Comparison of ENCODE assay signal across 10 cellular contexts in genomic region chr5:172640139-172640538, GRCh38. TPM values are rescaled to one million over a fixed set of nuclear protein-coding genes. Genes with fewer than 3 reads are reported as not detected.
A peak's percentile ranks its signal among the peaks of the same experiment; 100 is the strongest.
DNase-seq lines count a peak whose midpoint lies in the region; ATAC-seq and TF ChIP-seq lines count a peak whose summit lies in the region.
"Had no signal": no experiment of that assay in that cellular context is flagged by ENCODE, and none has a peak within 500 bp of the region (broad histone marks: within the 10 kb centered on the region; RNA-seq: fewer than 3 reads in every experiment).

No MANE protein-coding gene starts in this region.

- H3K4me1 Mint-ChIP-seq in activated T-helper 1 cell treated with anti-CD3 and anti-CD28 coated beads, Interleukin-12 subunit alpha, Interleukin-12 subunit beta, Interleukin-2, Interleukin-4 antibody, amounts not matched to agents 30 ng/mL and 10 ng/mL and 1 ng/mL, durations not matched to agents 14 hours and 24 hours and 36 hours (ENCODE audit: low read depth): peaks cover 7% of the 10 kb centered on the region
- H3K4me1 Mint-ChIP-seq in naive B cell: peaks cover 6 to 10% (median 7%) of the 10 kb centered on the region in 3 donors

- H3K9me3 ChIP-seq in left ventricle myocardium inferior (replicated peaks): no peaks in the 10 kb centered on the region

- no peaks in the 10 kb centered on the region for H3K36me3 Mint-ChIP-seq in activated T-helper 1 cell treated with anti-CD3 and anti-CD28 coated beads, Interleukin-12 subunit alpha, Interleukin-12 subunit beta, Interleukin-2, Interleukin-4 antibody, amounts not matched to agents 30 ng/mL and 10 ng/mL and 1 ng/mL, durations not matched to agents 14 hours and 24 hours and 36 hours (ENCODE audit: low read depth)
- H3K36me3 Mint-ChIP-seq in naive B cell: no peaks in the 10 kb centered on the region

- H3K36me3 ChIP-seq in left ventricle myocardium inferior: no peaks in the 10 kb centered on the region

- H3K27me3 Mint-ChIP-seq in activated T-helper 1 cell treated with anti-CD3 and anti-CD28 coated beads, Interleukin-12 subunit alpha, Interleukin-12 subunit beta, Interleukin-2, Interleukin-4 antibody, amounts not matched to agents 30 ng/mL and 10 ng/mL and 1 ng/mL, durations not matched to agents 14 hours and 24 hours and 36 hours (ENCODE audit: insufficient read depth): peaks cover 47% of the 10 kb centered on the region
- peaks cover 24 to 52% (median 48%) of the 10 kb centered on the region in 3 donors for H3K27me3 Mint-ChIP-seq in naive B cell

- no peak overlapping the region for H3K27ac Mint-ChIP-seq in activated T-helper 1 cell treated with anti-CD3 and anti-CD28 coated beads, Interleukin-12 subunit alpha, Interleukin-12 subunit beta, Interleukin-2, Interleukin-4 antibody, amounts not matched to agents 30 ng/mL and 10 ng/mL and 1 ng/mL, durations not matched to agents 14 hours and 24 hours and 36 hours
- H3K27ac Mint-ChIP-seq in naive B cell: no peak overlapping the region

- H3K4me3 Mint-ChIP-seq in activated T-helper 1 cell treated with anti-CD3 and anti-CD28 coated beads, Interleukin-12 subunit alpha, Interleukin-12 subunit beta, Interleukin-2, Interleukin-4 antibody, amounts not matched to agents 30 ng/mL and 10 ng/mL and 1 ng/mL, durations not matched to agents 14 hours and 24 hours and 36 hours: peak overlapping the region; percentile 70
- H3K4me3 Mint-ChIP-seq in naive B cell: peak overlapping the region in 6 of 8 donors; percentile 16 to 78 (median 60)

- no peak for TF ChIP-seq POLR2A in GM18505 (IDR thresholded peaks at IDR 0.05; ENCODE audit: borderline replicate concordance, extremely low read depth, insufficient read depth, insufficient read length)

- no peaks in the 10 kb centered on the region for H3K27me3 ChIP-seq in left ventricle myocardium inferior (ENCODE audit: low read depth)

- peak overlapping the region; percentile 97 for H3K27ac ChIP-seq in left ventricle myocardium inferior (replicated peaks)

- peaks cover 50% of the 10 kb centered on the region for H3K4me1 ChIP-seq in left ventricle myocardium inferior

- ATAC-seq in naive B cell (ENCODE audit: low read depth in 2 of 2) (no peak), HG03439 (IDR thresholded peaks at IDR 0.05; ENCODE audit: unreplicated experiment) (no peak), GM18505 (IDR thresholded peaks at IDR 0.05; ENCODE audit: unreplicated experiment) (no peak)

- TF ChIP-seq CTCF in left ventricle myocardium inferior (IDR thresholded peaks at IDR 0.05; ENCODE audit: borderline replicate concordance): no peak

- H3K4me3 ChIP-seq in left ventricle myocardium inferior: peak overlapping the region; percentile 85

- intact Hi-C loops in left ventricle myocardium inferior (cut with micrococcal nuclease): loop anchor here (10.0 kb wide), 1 partner anchor 55 kb away; no protein-coding TSS in a partner anchor
- intact Hi-C loops in cardiac septum (cut with DNase I): loop anchor here (2.0 to 5.0 kb wide), 4 partner anchors 33 to 161 kb away; no protein-coding TSS in a partner anchor
- intact Hi-C loops in activated T-helper 1 cell treated with anti-CD3 and anti-CD28 coated beads, Interleukin-12 subunit alpha, Interleukin-12 subunit beta, Interleukin-2, Interleukin-4 antibody, amounts not matched to agents 30 ng/mL and 10 ng/mL and 1 ng/mL, durations not matched to agents 14 hours and 24 hours and 36 hours (cut with micrococcal nuclease): loop anchor here (5.0 kb wide), 1 partner anchor 57 kb away; no protein-coding TSS in a partner anchor

- DNase-seq in left ventricle myocardium inferior (no peak), cardiac septum (ENCODE audit: low spot score) (no peak), naive B cell (no peak), NCI-H1105 (lab: John Stamatoyannopoulos, UW) (no peak), NCI-H510A (lab: John Stamatoyannopoulos, UW) (no peak)
- no peak for DNase-seq in activated T-helper 1 cell treated with anti-CD3 and anti-CD28 coated beads, Interleukin-12 subunit alpha, Interleukin-12 subunit beta, Interleukin-2, Interleukin-4 antibody, amounts not matched to agents 30 ng/mL and 10 ng/mL and 1 ng/mL, durations not matched to agents 14 hours and 24 hours and 36 hours (ENCODE audit: low spot score)
- DNase-seq: activated CD4-positive, alpha-beta T cell treated with anti-CD3 and anti-CD28 coated beads for 1 hour; NK-92 treated with Interleukin-12 subunit alpha and Interleukin-12 subunit beta, amount 100 ng/mL, for 24 hours had no signal

- H3K9me3 Mint-ChIP-seq in activated T-helper 1 cell treated with anti-CD3 and anti-CD28 coated beads, Interleukin-12 subunit alpha, Interleukin-12 subunit beta, Interleukin-2, Interleukin-4 antibody, amounts not matched to agents 30 ng/mL and 10 ng/mL and 1 ng/mL, durations not matched to agents 14 hours and 24 hours and 36 hours: no peaks in the 10 kb centered on the region
- peaks cover 0 to 6% (median 0%) of the 10 kb centered on the region in 7 donors for H3K9me3 Mint-ChIP-seq in naive B cell

RNA-seq across cellular contexts. Expression of gene NEURL1B, which starts 0.9 kb away (rescaled TPM):
- total RNA-seq in left ventricle myocardium inferior: 24.0 TPM
- 19.7 TPM for total RNA-seq in cardiac septum
- total RNA-seq in activated T-helper 1 cell treated with anti-CD3 and anti-CD28 coated beads, Interleukin-12 subunit alpha, Interleukin-12 subunit beta, Interleukin-2, Interleukin-4 antibody, amounts not matched to agents 30 ng/mL and 10 ng/mL and 1 ng/mL, durations not matched to agents 14 hours and 24 hours and 36 hours: 0.05 and 0.12 TPM in 2 replicates
- not detected for polyA plus RNA-seq in naive B cell (ENCODE audit: low read depth in 6 of 6)

Comparison
In these comparisons a context has a peak if more than half of its experiments do, and no peak if none do; other contexts are left out.
1. RNA of gene NEURL1B, which starts 0.9 kb away (total RNA-seq): 24.0 TPM in left ventricle myocardium inferior (single experiment) and 19.7 TPM in cardiac septum (single experiment); 0.05 to 0.12 TPM in activated T-helper 1 cell treated with anti-CD3 and anti-CD28 coated beads, Interleukin-12 subunit alpha, Interleukin-12 subunit beta, Interleukin-2, Interleukin-4 antibody, amounts not matched to agents 30 ng/mL and 10 ng/mL and 1 ng/mL, durations not matched to agents 14 hours and 24 hours and 36 hours; every median in the first group is over 10 times any median in the second.